12 cellular contexts compared by ENCODE assay signal in genomic region chr10:88076027-88076880, GRCh38.
DNase-seq lines count a peak whose midpoint lies in the region; ATAC-seq lines count a peak whose summit lies in the region.
"Had no signal": no experiment of that assay in that cellular context is flagged by ENCODE, and none has a peak within 500 bp of the region (broad histone marks: within the 10 kb centered on the region; RNA-seq: fewer than 3 reads in every experiment).

No MANE protein-coding gene starts in this region.

- no peaks in the 10 kb centered on the region for H3K9me3 ChIP-seq in CD8-positive, alpha-beta memory T cell (ENCODE audit: low read length)
- H3K9me3 ChIP-seq: MG63 had no signal

- ATAC-seq in GM21367 (IDR thresholded peaks at IDR 0.05; ENCODE audit: unreplicated experiment) (peak; percentile 43), HG03175 (IDR thresholded peaks at IDR 0.05; ENCODE audit: unreplicated experiment) (peak; percentile 48)

- no peaks in the 10 kb centered on the region for H3K4me1 ChIP-seq in CD8-positive, alpha-beta memory T cell (ENCODE audit: insufficient read depth, low read length)

- H3K27me3 Mint-ChIP-seq in CD8-positive, alpha-beta memory T cell: peaks cover 0 to 2% of the 10 kb centered on the region in 2 donors

- CTCF ChIA-PET in CD8-positive, alpha-beta memory T cell (lab: Charles Lee): no interaction called here

- H3K27ac Mint-ChIP-seq in CD8-positive, alpha-beta memory T cell: no peak overlapping the region
- H3K27ac Mint-ChIP-seq: HFFc6 had no signal

- no peaks in the 10 kb centered on the region for H3K27me3 ChIP-seq in CD8-positive, alpha-beta memory T cell (ENCODE audit: insufficient read depth, low read length, poor library complexity, severe bottlenecking)
- H3K27me3 ChIP-seq: MG63 had no signal

- no peak overlapping the region for H3K27ac ChIP-seq in CD8-positive, alpha-beta memory T cell (ENCODE audit: low read depth, low read length)

- DNase-seq in CD8-positive, alpha-beta memory T cell: no peak
- peak; percentile 78 for DNase-seq in astrocyte of the hippocampus (ENCODE audit: low read depth, low spot score)
- DNase-seq in NCI-H128 (lab: John Stamatoyannopoulos, UW; ENCODE audit: unreplicated experiment): no peak
- DNase-seq in HT-29 (ENCODE audit: low spot score): no peak
- no peak for DNase-seq in nucleus accumbens (lab: John Stamatoyannopoulos, UW)
- no peak for DNase-seq in mesenteric fat pad (ENCODE audit: low spot score)
- DNase-seq: HFFc6, MG63, NCI-H774, T1000 had no signal

- H3K9me3 Mint-ChIP-seq in CD8-positive, alpha-beta memory T cell: peaks cover 0 to 3% (median 0%) of the 10 kb centered on the region in 5 donors
- H3K9me3 Mint-ChIP-seq: HFFc6 had no signal

- no peaks in the 10 kb centered on the region for H3K36me3 Mint-ChIP-seq in CD8-positive, alpha-beta memory T cell

- no peak overlapping the region for H3K4me3 ChIP-seq in CD8-positive, alpha-beta memory T cell (ENCODE audit: low read length)
- H3K4me3 ChIP-seq: MG63 had no signal

- H3K4me1 Mint-ChIP-seq in CD8-positive, alpha-beta memory T cell: peaks cover 12 to 14% (median 14%) of the 10 kb centered on the region in 3 donors

- POLR2A ChIA-PET in CD8-positive, alpha-beta memory T cell (lab: Charles Lee): no interaction called here

- H3K4me3 Mint-ChIP-seq in CD8-positive, alpha-beta memory T cell: peak overlapping the region in 5 of 7 donors; percentile 3 to 28 (median 9)
- H3K4me3 Mint-ChIP-seq: HFFc6 had no signal

- no peaks in the 10 kb centered on the region for H3K36me3 ChIP-seq in CD8-positive, alpha-beta memory T cell (ENCODE audit: insufficient read depth, low read length)
- H3K36me3 ChIP-seq: MG63 had no signal
